In the genomic region with DNA sequence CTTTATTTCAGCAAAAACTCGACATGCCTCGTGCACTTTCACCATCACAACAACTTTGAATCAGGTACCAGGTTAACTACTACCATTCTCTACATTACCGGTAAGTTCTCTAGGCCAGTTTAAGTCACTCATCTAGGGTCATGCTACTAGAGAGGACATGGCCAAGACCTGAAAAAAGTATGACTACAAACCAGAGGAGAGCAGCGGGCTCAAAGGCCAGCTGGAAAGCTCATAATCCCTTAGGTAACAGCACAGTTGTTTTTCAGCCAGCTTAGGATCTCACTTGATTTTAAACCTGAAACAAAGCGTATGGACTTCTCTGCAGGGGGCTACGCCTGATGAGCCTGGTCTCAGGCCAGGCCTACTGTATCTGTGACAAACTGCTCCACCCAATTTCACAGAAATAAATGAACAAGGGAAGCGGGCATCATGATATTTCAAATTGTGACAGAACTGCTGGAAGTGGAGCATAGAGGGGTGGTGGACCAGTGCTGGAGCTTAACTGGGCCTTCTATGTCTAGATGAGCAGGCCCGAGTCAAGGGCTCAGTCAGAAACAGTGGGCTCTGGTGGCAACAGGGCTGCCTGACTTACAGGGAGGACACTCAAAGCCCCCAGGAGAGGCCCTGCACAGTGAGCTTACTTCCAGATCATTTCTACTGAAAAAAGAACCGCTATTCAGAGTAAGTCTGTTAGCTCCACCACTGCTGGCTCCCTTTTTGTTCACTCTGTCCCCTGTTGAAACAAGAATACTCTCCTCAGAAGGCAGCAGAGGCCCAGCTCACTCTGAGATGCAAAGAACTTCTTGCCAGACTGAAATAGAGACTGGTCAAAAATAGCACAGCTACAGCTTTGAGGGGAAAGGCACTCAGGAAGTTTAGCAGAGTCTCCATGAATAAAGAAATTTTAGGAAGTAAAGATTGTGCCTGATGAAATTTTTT, we compare ENCODE assay signal across 13 cellular contexts. TPM values are rescaled to one million over a fixed set of nuclear protein-coding genes. Genes with fewer than 3 reads are reported as not detected.
DNase-seq lines count a peak whose midpoint lies in the region; ATAC-seq and TF ChIP-seq lines count a peak whose summit lies in the region.
"Had no signal": no experiment of that assay in that cellular context is flagged by ENCODE, and none has a peak within 500 bp of the region (broad histone marks: within the 10 kb centered on the region; RNA-seq: fewer than 3 reads in every experiment).

No MANE protein-coding gene starts in this region.

- H3K36me3 Mint-ChIP-seq in WTC11, result peaks cover 65% of the 10 kb centered on the region
- H3K36me3 Mint-ChIP-seq: natural killer cell had no signal

- TF ChIP-seq POLR2A in prostate gland (IDR thresholded peaks at IDR 0.05), result no peak

- peaks cover 0 to 66% (median 5%) of the 10 kb centered on the region in 11 experiments; a peak in 9 of 22 replicates for H4K20me1 ChIP-seq in BLaER1 treated with 17β-estradiol and CSF1 and Interleukin-3, amounts not matched to agents 10 nM and 100 nM

- peak overlapping the region in 4 of 10 experiments; percentile 1 to 20 (median 16); a peak in 4 of 20 replicates for H3K4me3 ChIP-seq in BLaER1 treated with 17β-estradiol and CSF1 and Interleukin-3, amounts not matched to agents 10 nM and 100 nM
- H3K4me3 ChIP-seq in prostate gland (no peak overlapping the region), A673 (ENCODE audit: low read depth, low read length, poor library complexity, severe bottlenecking) (no peak overlapping the region)

- H3K4me2 ChIP-seq in BLaER1 treated with 17β-estradiol and CSF1 and Interleukin-3, amounts not matched to agents 10 nM and 100 nM, result peak overlapping the region; percentile 72 to 92 (median 83)

- H3K4me1 Mint-ChIP-seq in WTC11, result peaks cover 70% of the 10 kb centered on the region

- CTCF ChIA-PET in WTC11 (lab: Charles Lee) (interaction anchor here (0.7 to 1.3 kb wide), 5 partner anchors 9 to 398 kb away, joined by 3 read pairs; no protein-coding TSS in a partner anchor), A673 (lab: Charles Lee) (no interaction called here)

- H3K27ac ChIP-seq in BLaER1 treated with 17β-estradiol and CSF1 and Interleukin-3, amounts not matched to agents 10 nM and 100 nM, result peak overlapping the region; percentile 32 to 73 (median 63); a peak in 21 of 22 replicates
- H3K27ac ChIP-seq in prostate gland (peak overlapping the region; percentile 57 to 63), A673 (ENCODE audit: low read depth, low read length, poor library complexity, severe bottlenecking) (no peak overlapping the region)

- no peak for TF ChIP-seq CTCF in WTC11 (IDR thresholded peaks at IDR 0.05)
- TF ChIP-seq CTCF in prostate gland (IDR thresholded peaks at IDR 0.05), result no peak
- TF ChIP-seq CTCF in A673 (conservative IDR thresholded peaks at IDR 0.05; ENCODE audit: low read depth, low read length), result no peak

- H3K36me3 ChIP-seq in BLaER1 treated with 17β-estradiol and CSF1 and Interleukin-3, amounts not matched to agents 10 nM and 100 nM, result peaks cover 0 to 72% (median 11%) of the 10 kb centered on the region in 11 experiments; a peak in 10 of 22 replicates
- H3K36me3 ChIP-seq in prostate gland (no peaks in the 10 kb centered on the region), A673 (ENCODE audit: insufficient read depth, low read length, poor library complexity, severe bottlenecking) (no peaks in the 10 kb centered on the region)

- no peak overlapping the region for H3K4me3 Mint-ChIP-seq in WTC11
- H3K4me3 Mint-ChIP-seq: activated naive CD4-positive, alpha-beta T cell treated with anti-CD3 and anti-CD28 coated beads, Interleukin-2, amount 10 ng/mL, durations not matched to agents 7 days and 5 days; natural killer cell; T-helper 1 cell treated with Interleukin-12 subunit alpha and Interleukin-12 subunit beta and Interleukin-4 antibody, amounts not matched to agents 30 μg/mL and 1 μg/mL, for 36 hours had no signal

- peaks cover 83 to 100% (median 99%) of the 10 kb centered on the region in 10 experiments for H3K4me1 ChIP-seq in BLaER1 treated with 17β-estradiol and CSF1 and Interleukin-3, amounts not matched to agents 10 nM and 100 nM
- H3K4me1 ChIP-seq in prostate gland (replicated peaks) (peaks cover 21% of the 10 kb centered on the region), A673 (ENCODE audit: insufficient read depth, low read length, poor library complexity, severe bottlenecking) (peaks cover 44% of the 10 kb centered on the region)

- H3K27me3 Mint-ChIP-seq in WTC11 (ENCODE audit: low read depth), result no peaks in the 10 kb centered on the region
- H3K27me3 Mint-ChIP-seq: activated naive CD4-positive, alpha-beta T cell treated with anti-CD3 and anti-CD28 coated beads, Interleukin-2, amount 10 ng/mL, durations not matched to agents 7 days and 5 days had no signal

- WGBS in prostate gland, result 88% methylated on average over 9 of the region's 9 CpGs

- H3K27me3 ChIP-seq in BLaER1 treated with 17β-estradiol and CSF1 and Interleukin-3, amounts not matched to agents 10 nM and 100 nM, result no peaks in the 10 kb centered on the region
- H3K27me3 ChIP-seq in prostate gland (replicated peaks; ENCODE audit: insufficient read depth) (no peaks in the 10 kb centered on the region), A673 (replicated peaks; ENCODE audit: insufficient read depth, low read depth, low read length, poor library complexity) (no peaks in the 10 kb centered on the region)

- in situ Hi-C loops in ACHN (cut with HindIII; ENCODE audit: low pct_ligation_motif_present, low pct_unique_long_range_greater_than_20kb, low sequenced_read_pairs), result no loop called here

- POLR2A ChIA-PET in WTC11 (lab: Charles Lee) (no interaction called here), A673 (lab: Charles Lee; ENCODE audit: low non-redundant PET) (no interaction called here)

- DNase-seq in WTC11 (ENCODE audit: low spot score) (no peak), left ventricle myocardium superior (no peak), prostate gland (ENCODE audit: low spot score) (no peak), ACHN (no peak), ureter (ENCODE audit: low spot score) (no peak), A673 (ENCODE audit: low spot score) (no peak), T-helper 9 cell (no peak)
- DNase-seq: activated naive CD4-positive, alpha-beta T cell treated with anti-CD3 and anti-CD28 coated beads, Interleukin-2, amount 10 ng/mL, durations not matched to agents 7 days and 5 days; DMS 273 treated with DMSO at 0.1 percent for 48 hours; natural killer cell; NCI-H446 treated with DMSO at 0.1 percent for 48 hours had no signal

- intact Hi-C loops in left ventricle myocardium superior (cut with micrococcal nuclease), result no loop called here
- intact Hi-C loops in prostate gland (cut with DNase I), result loop anchor here (5.0 kb wide), 2 partner anchors 36 to 44 kb away; no protein-coding TSS in a partner anchor
- intact Hi-C loops in A673 (cut with micrococcal nuclease; ENCODE audit: unreplicated experiment), result no loop called here

- H3K9me3 Mint-ChIP-seq in WTC11, result no peaks in the 10 kb centered on the region
- H3K9me3 Mint-ChIP-seq: activated naive CD4-positive, alpha-beta T cell treated with anti-CD3 and anti-CD28 coated beads, Interleukin-2, amount 10 ng/mL, durations not matched to agents 7 days and 5 days; natural killer cell; T-helper 1 cell treated with Interleukin-12 subunit alpha and Interleukin-12 subunit beta and Interleukin-4 antibody, amounts not matched to agents 30 μg/mL and 1 μg/mL, for 36 hours had no signal

- H3K9ac ChIP-seq in BLaER1 treated with 17β-estradiol and CSF1 and Interleukin-3, amounts not matched to agents 10 nM and 100 nM, result peak overlapping the region; percentile 34 to 68 (median 56); a peak in 18 of 22 replicates

- H3K27ac Mint-ChIP-seq in WTC11, result peak overlapping the region; percentile 66
- H3K27ac Mint-ChIP-seq: activated naive CD4-positive, alpha-beta T cell treated with anti-CD3 and anti-CD28 coated beads, Interleukin-2, amount 10 ng/mL, durations not matched to agents 7 days and 5 days; natural killer cell; T-helper 1 cell treated with Interleukin-12 subunit alpha and Interleukin-12 subunit beta and Interleukin-4 antibody, amounts not matched to agents 30 μg/mL and 1 μg/mL, for 36 hours had no signal

- ATAC-seq in WTC11 (peak; percentile 49), left ventricle myocardium superior (peak; percentile 21)
- ATAC-seq: natural killer cell had no signal

- no peaks in the 10 kb centered on the region for H3K9me3 ChIP-seq in BLaER1 treated with 17β-estradiol and CSF1 and Interleukin-3, amounts not matched to agents 10 nM and 100 nM (replicated peaks in 1 of 11)
- H3K9me3 ChIP-seq in prostate gland (no peaks in the 10 kb centered on the region), A673 (ENCODE audit: low read depth, low read length, poor library complexity, severe bottlenecking) (no peaks in the 10 kb centered on the region)

- no TSS peak for BruUV-seq in A673 (replicated peaks; lab: Mats Ljungman, UMichigan)

TF ChIP-seq in WTC11, 78 proteins besides CTCF, POLR2A, EP300 and RAD21:
- TF ChIP-seq FOXJ3 (CRISPR knock-in tag; IDR thresholded peaks at IDR 0.05; ENCODE audit: borderline replicate concordance), result no peak
- TF ChIP-seq MYBL2 (CRISPR knock-in tag; IDR thresholded peaks at IDR 0.05), result no peak
- TF ChIP-seq, protein P1, sequence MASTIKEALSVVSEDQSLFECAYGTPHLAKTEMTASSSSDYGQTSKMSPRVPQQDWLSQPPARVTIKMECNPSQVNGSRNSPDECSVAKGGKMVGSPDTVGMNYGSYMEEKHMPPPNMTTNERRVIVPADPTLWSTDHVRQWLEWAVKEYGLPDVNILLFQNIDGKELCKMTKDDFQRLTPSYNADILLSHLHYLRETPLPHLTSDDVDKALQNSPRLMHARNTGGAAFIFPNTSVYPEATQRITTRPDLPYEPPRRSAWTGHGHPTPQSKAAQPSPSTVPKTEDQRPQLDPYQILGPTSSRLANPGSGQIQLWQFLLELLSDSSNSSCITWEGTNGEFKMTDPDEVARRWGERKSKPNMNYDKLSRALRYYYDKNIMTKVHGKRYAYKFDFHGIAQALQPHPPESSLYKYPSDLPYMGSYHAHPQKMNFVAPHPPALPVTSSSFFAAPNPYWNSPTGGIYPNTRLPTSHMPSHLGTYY (CRISPR knock-in tag; IDR thresholded peaks at IDR 0.05), result no peak
- no peak for TF ChIP-seq NR3C1 (CRISPR knock-in tag; conservative IDR thresholded peaks at IDR 0.05; ENCODE audit: low read depth)

RNA-seq across cellular contexts. Expression of a gene that starts 47.0 kb away (rescaled TPM):
- 105 to 109 TPM (median 108 TPM) in 3 replicates for total RNA-seq in WTC11 (2021)
- total RNA-seq in left ventricle myocardium superior, result 104 TPM
- 100 to 1,000 TPM; 119 to 186 TPM for total RNA-seq in prostate gland
- total RNA-seq in ureter, result 15.8 TPM
- total RNA-seq in A673 (2021), result 24.1 and 24.9 TPM in 2 replicates
